Comparison of ENCODE assay signal across 18 cellular contexts in genomic region chr9:6459718-6460117, GRCh38. TPM values are rescaled to one million over a fixed set of nuclear protein-coding genes. Genes with fewer than 3 reads are reported as not detected.
DNase-seq lines count a peak whose midpoint lies in the region; ATAC-seq, FAIRE-seq and TF ChIP-seq lines count a peak whose summit lies in the region.
"Had no signal": no experiment of that assay in that cellular context is flagged by ENCODE, and none has a peak within 500 bp of the region (broad histone marks: within the 10 kb centered on the region; RNA-seq: fewer than 3 reads in every experiment).

No MANE protein-coding gene starts in this region.

- RAD21 ChIA-PET in GM12878 (lab: Charles Lee; ENCODE audit: unreplicated experiment): interaction anchor here (0.5 to 2.8 kb wide), 4 partner anchors 21 to 65 kb away, joined by 3 to 8 read pairs (median 4); partner anchors contain the start of gene UHRF2

- H2AFZ ChIP-seq in GM12878 (ENCODE audit: control insufficient read depth, low read depth, low read length): no peak overlapping the region
- H2AFZ ChIP-seq: GM23338 had no signal

- H3K4me1 Mint-ChIP-seq in activated CD8-positive, alpha-beta memory T cell treated with anti-CD3 and anti-CD28 coated beads, Interleukin-2, amount 10 ng/mL, durations not matched to agents 7 days and 5 days: peaks cover 25% of the 10 kb centered on the region
- peaks cover 11% of the 10 kb centered on the region for H3K4me1 Mint-ChIP-seq in activated T-helper 2 cell treated with anti-CD3 and anti-CD28 coated beads, Interferon-gamma antibody, Interleukin-2, Interleukin-4, amounts not matched to agents 10 μg/mL and 5 μg/mL and 100 μg/mL, durations not matched to agents 14 hours and 24 hours and 36 hours (ENCODE audit: low read depth)
- H3K4me1 Mint-ChIP-seq: GM23338 had no signal

- H3K36me3 Mint-ChIP-seq in activated CD8-positive, alpha-beta memory T cell treated with anti-CD3 and anti-CD28 coated beads, Interleukin-2, amount 10 ng/mL, durations not matched to agents 7 days and 5 days: peaks cover 57% of the 10 kb centered on the region
- H3K36me3 Mint-ChIP-seq in activated T-helper 2 cell treated with anti-CD3 and anti-CD28 coated beads, Interferon-gamma antibody, Interleukin-2, Interleukin-4, amounts not matched to agents 10 μg/mL and 5 μg/mL and 100 μg/mL, durations not matched to agents 14 hours and 24 hours and 36 hours (ENCODE audit: low read depth): peaks cover 71% of the 10 kb centered on the region

- no peak overlapping the region for H3K4me3 ChIP-seq in GM12878
- H3K4me3 ChIP-seq: BLaER1, GM23338 had no signal

- H4K20me1 ChIP-seq in GM12878 (ENCODE audit: control insufficient read depth, insufficient read depth): no peaks in the 10 kb centered on the region

- H3K27ac ChIP-seq in GM12878 (ENCODE audit: control insufficient read depth, insufficient read depth): no peak overlapping the region
- H3K27ac ChIP-seq: 22Rv1, BLaER1, HL-60 had no signal

- no peak overlapping the region for H3K4me3 Mint-ChIP-seq in activated CD8-positive, alpha-beta memory T cell treated with anti-CD3 and anti-CD28 coated beads, Interleukin-2, amount 10 ng/mL, durations not matched to agents 7 days and 5 days
- H3K4me3 Mint-ChIP-seq in activated T-helper 2 cell treated with anti-CD3 and anti-CD28 coated beads, Interferon-gamma antibody, Interleukin-2, Interleukin-4, amounts not matched to agents 10 μg/mL and 5 μg/mL and 100 μg/mL, durations not matched to agents 14 hours and 24 hours and 36 hours (ENCODE audit: low read depth): no peak overlapping the region
- H3K4me3 Mint-ChIP-seq: CD8-positive, alpha-beta memory T cell; GM23338 had no signal

- no peaks in the 10 kb centered on the region for H3K4me1 ChIP-seq in GM12878 (ENCODE audit: control insufficient read depth, insufficient read depth, low read length)
- H3K4me1 ChIP-seq: BLaER1, Caco-2 had no signal

- no peaks in the 10 kb centered on the region for H3K27me3 ChIP-seq in GM12878 (replicated peaks in 1 of 2; ENCODE audit: control insufficient read depth in 2 of 2, insufficient read depth in 2 of 2, low read length in 1 of 2)
- H3K27me3 ChIP-seq: BLaER1 had no signal

- no peak for DNase-seq in activated CD8-positive, alpha-beta memory T cell treated with anti-CD3 and anti-CD28 coated beads, Interleukin-2, amount 10 ng/mL, durations not matched to agents 7 days and 5 days
- no peak for DNase-seq in activated CD8-positive, alpha-beta memory T cell treated with anti-CD3 and anti-CD28 coated beads, Interleukin-2, amount 50 U/mL, for 48 hours
- DNase-seq in GM12878 (ENCODE audit: low read depth, low spot score): no peak
- DNase-seq in activated CD4-positive, alpha-beta T cell treated with anti-CD3 and anti-CD28 coated beads, Interleukin-2, amount 50 U/mL, for 4 hours: no peak
- DNase-seq in activated T-helper 2 cell treated with anti-CD3 and anti-CD28 coated beads, Interferon-gamma antibody, Interleukin-2, Interleukin-4, amounts not matched to agents 10 μg/mL and 5 μg/mL and 100 μg/mL, durations not matched to agents 14 hours and 24 hours and 36 hours (ENCODE audit: low spot score): no peak
- DNase-seq: AML-193; Caco-2; CD8-positive, alpha-beta memory T cell; DND-41; GDM1; H7 had no signal

- CTCF ChIA-PET in activated CD8-positive, alpha-beta memory T cell treated with anti-CD3 and anti-CD28 coated beads, Interleukin-2, amount 10 ng/mL, durations not matched to agents 7 days and 5 days (lab: Charles Lee): no interaction called here
- CTCF ChIA-PET in GM12878 (lab: Yijun Ruan, JAX): interaction anchor here (0.8 to 1.7 kb wide), 9 partner anchors 8 to 127 kb away, joined by 3 to 7 read pairs (median 3); no protein-coding TSS in a partner anchor

- intact Hi-C loops in GM12878 (cut with micrococcal nuclease; ENCODE audit: unreplicated experiment): no loop called here
- intact Hi-C loops in activated T-helper 2 cell treated with anti-CD3 and anti-CD28 coated beads, Interferon-gamma antibody, Interleukin-2, Interleukin-4, amounts not matched to agents 10 μg/mL and 5 μg/mL and 100 μg/mL, durations not matched to agents 14 hours and 24 hours and 36 hours (cut with micrococcal nuclease): loop anchor here (5.0 to 10.0 kb wide), 2 partner anchors 42 to 105 kb away; no protein-coding TSS in a partner anchor

- in situ Hi-C loops in GM12878 (cut with MboI): no loop called here

- WGBS in GM12878 (ENCODE audit: insufficient coverage, insufficient replicate concordance, low lambda C conversion rate, missing lambda C conversion rate): 82% methylated on average over 5 of the region's 5 CpGs

- H3K4me2 ChIP-seq in GM12878 (ENCODE audit: control insufficient read depth, insufficient read depth): no peak overlapping the region
- H3K4me2 ChIP-seq: BLaER1, GM23338 had no signal

- H3K9ac ChIP-seq in GM12878 (ENCODE audit: control insufficient read depth, insufficient read depth, low read length): no peak overlapping the region
- H3K9ac ChIP-seq: BLaER1 had no signal

- H3K9me3 ChIP-seq in GM12878 (replicated peaks; ENCODE audit: control insufficient read depth, insufficient read depth, low read length): peaks cover 1% of the 10 kb centered on the region; the same call in 1 of the 3 replicates
- H3K9me3 ChIP-seq: Caco-2 had no signal

- TF ChIP-seq CTCF in GM12878 (IDR thresholded peaks at IDR 0.05 in 2 of 3, conservative IDR thresholded peaks at IDR 0.05 in 1 of 3; ENCODE audit: control insufficient read depth in 2 of 3, extremely low read depth in 1 of 3, insufficient read depth in 1 of 3, low read depth in 3 of 3, low read length in 3 of 3): no peak

- POLR2A ChIA-PET in GM12878 (lab: Charles Lee): interaction anchor here (0.5 kb wide), 1 partner anchor 167 kb away, joined by 5 read pairs; no protein-coding TSS in a partner anchor

- TF ChIP-seq RAD21 in GM12878 (IDR thresholded peaks at IDR 0.05; ENCODE audit: insufficient read depth, low read depth, low read length): no peak

- peaks cover 21% of the 10 kb centered on the region for H3K79me2 ChIP-seq in GM12878 (ENCODE audit: control insufficient read depth, insufficient read depth, low read length)

- TF ChIP-seq EP300 in GM12878 (IDR thresholded peaks at IDR 0.05; ENCODE audit: borderline replicate concordance in 1 of 2, control insufficient read depth in 1 of 2, low read depth in 2 of 2, low read length in 2 of 2): no peak

- H3K9me3 Mint-ChIP-seq in activated CD8-positive, alpha-beta memory T cell treated with anti-CD3 and anti-CD28 coated beads, Interleukin-2, amount 10 ng/mL, durations not matched to agents 7 days and 5 days (ENCODE audit: low read depth): no peaks in the 10 kb centered on the region
- peaks cover 15% of the 10 kb centered on the region for H3K9me3 Mint-ChIP-seq in activated T-helper 2 cell treated with anti-CD3 and anti-CD28 coated beads, Interferon-gamma antibody, Interleukin-2, Interleukin-4, amounts not matched to agents 10 μg/mL and 5 μg/mL and 100 μg/mL, durations not matched to agents 14 hours and 24 hours and 36 hours
- H3K9me3 Mint-ChIP-seq: GM23338 had no signal

- no peak for FAIRE-seq in GM12878 (lab: Jason Lieb, UNC)

- BruUV-seq in GM12878 (replicated peaks; lab: Mats Ljungman, UMichigan): no TSS peak

- peaks cover 0 to 10% of the 10 kb centered on the region in 2 experiments; a peak in 2 of 4 replicates for H3K36me3 ChIP-seq in GM12878 (ENCODE audit: control insufficient read depth in 2 of 2, insufficient read depth in 2 of 2, low read length in 1 of 2)

- H3K27ac Mint-ChIP-seq in activated CD8-positive, alpha-beta memory T cell treated with anti-CD3 and anti-CD28 coated beads, Interleukin-2, amount 10 ng/mL, durations not matched to agents 7 days and 5 days: peak overlapping the region; percentile 11
- H3K27ac Mint-ChIP-seq in activated T-helper 2 cell treated with anti-CD3 and anti-CD28 coated beads, Interferon-gamma antibody, Interleukin-2, Interleukin-4, amounts not matched to agents 10 μg/mL and 5 μg/mL and 100 μg/mL, durations not matched to agents 14 hours and 24 hours and 36 hours: no peak overlapping the region
- H3K27ac Mint-ChIP-seq: CD8-positive, alpha-beta memory T cell; GM23338 had no signal

- TF ChIP-seq POLR2A in GM12878 (IDR thresholded peaks at IDR 0.05; ENCODE audit: low read depth, low read length): no peak

- SMC1A ChIA-PET in GM12878 (lab: Charles Lee; ENCODE audit: uncharacterized antibody, unreplicated experiment): interaction anchor here (0.7 to 3.1 kb wide), 8 partner anchors 11 to 116 kb away, joined by 3 to 21 read pairs (median 3); partner anchors contain the start of gene UHRF2

- ATAC-seq in activated CD8-positive, alpha-beta memory T cell treated with anti-CD3 and anti-CD28 coated beads, Interleukin-2, amount 10 ng/mL, durations not matched to agents 7 days and 5 days: no peak
- ATAC-seq in GM18870 (IDR thresholded peaks at IDR 0.05; ENCODE audit: unreplicated experiment) (peak; percentile 36), GM21423 (IDR thresholded peaks at IDR 0.05; ENCODE audit: unreplicated experiment) (peak; percentile 48), GM12878 (peak; percentile 47), GM19351 (IDR thresholded peaks at IDR 0.05; ENCODE audit: unreplicated experiment) (no peak)
- ATAC-seq: GM23338 had no signal

- no peaks in the 10 kb centered on the region for H3K27me3 Mint-ChIP-seq in activated CD8-positive, alpha-beta memory T cell treated with anti-CD3 and anti-CD28 coated beads, Interleukin-2, amount 10 ng/mL, durations not matched to agents 7 days and 5 days
- no peaks in the 10 kb centered on the region for H3K27me3 Mint-ChIP-seq in activated T-helper 2 cell treated with anti-CD3 and anti-CD28 coated beads, Interferon-gamma antibody, Interleukin-2, Interleukin-4, amounts not matched to agents 10 μg/mL and 5 μg/mL and 100 μg/mL, durations not matched to agents 14 hours and 24 hours and 36 hours (ENCODE audit: low read depth)
- H3K27me3 Mint-ChIP-seq: CD8-positive, alpha-beta memory T cell had no signal

RNA-seq across cellular contexts. Expression of gene UHRF2, which starts 46.7 kb away (rescaled TPM):
- 10 to 100 TPM; 68.0 to 86.4 TPM for total RNA-seq in activated CD8-positive, alpha-beta memory T cell treated with anti-CD3 and anti-CD28 coated beads, Interleukin-2, amount 10 ng/mL, durations not matched to agents 7 days and 5 days
- total RNA-seq in GM12878 (2013; cell fraction: nucleolus; rRNA removed): 409 and 421 TPM in 2 replicates
- total RNA-seq in GM12878 (2014; rRNA removed): 43.4 and 49.4 TPM in 2 replicates
- 45.0 and 46.2 TPM in 2 replicates for total RNA-seq in GM12878 (2014; rRNA removed; fragmentation: Illumina TruSeq; extraction: Trizol)
- 42.8 and 44.4 TPM in 2 replicates for total RNA-seq in GM12878 (2021)
- polyA plus RNA-seq in GM12878 (2011; ENCODE audit: low read depth): 27.8 TPM
- 95.8 and 129 TPM in 2 replicates for polyA plus RNA-seq in GM12878 (2011; rRNA removed)
- polyA plus RNA-seq in GM12878 (2011; cell fraction: cytosol; rRNA removed): 41.1 and 49.9 TPM in 2 replicates
- 213 and 215 TPM in 2 replicates for polyA plus RNA-seq in GM12878 (2011; cell fraction: nucleus; rRNA removed)
- 37.5 and 49.9 TPM in 2 replicates for polyA plus RNA-seq in GM12878 (2012)
- polyA plus RNA-seq in GM12878 (2014; fragmentation: Illumina TruSeq; extraction: Trizol): 48.0 and 53.4 TPM in 2 replicates
- 10 to 100 TPM; 11.2 to 14.2 TPM for polyA plus RNA-seq in GM12878 (2014; fragmentation: Nextera tagmentation; extraction: Ambion mirVana)
- polyA plus RNA-seq in GM12878 (2014; rRNA removed): 42.2 and 43.7 TPM in 2 replicates
- polyA plus RNA-seq in GM12878 (2016; fragmentation: Nextera tagmentation; extraction: Ambion mirVana): 10 to 100 TPM; 16.4 to 29.7 TPM
- polyA minus RNA-seq in GM12878 (2011; rRNA and poly(A)+ RNA removed): 82.6 and 83.4 TPM in 2 replicates
- polyA minus RNA-seq in GM12878 (2011; cell fraction: cytosol; rRNA and poly(A)+ RNA removed): 22.6 and 23.7 TPM in 2 replicates
- 114 and 160 TPM in 2 replicates for polyA minus RNA-seq in GM12878 (2011; cell fraction: nucleus; rRNA and poly(A)+ RNA removed)
- 79.7 and 82.9 TPM in 2 replicates for total RNA-seq in activated T-helper 2 cell treated with anti-CD3 and anti-CD28 coated beads, Interferon-gamma antibody, Interleukin-2, Interleukin-4, amounts not matched to agents 10 μg/mL and 5 μg/mL and 100 μg/mL, durations not matched to agents 14 hours and 24 hours and 36 hours

Comparison
In these comparisons a context has a peak if more than half of its experiments do, and no peak if none do; other contexts are left out.
1. ATAC-seq: peak in GM18870 (single experiment), GM21423 (single experiment) and GM12878 (single experiment); none in activated CD8-positive, alpha-beta memory T cell treated with anti-CD3 and anti-CD28 coated beads, Interleukin-2, amount 10 ng/mL, durations not matched to agents 7 days and 5 days (single experiment) and GM19351 (single experiment).